8 cellular contexts compared by ENCODE assay signal in genomic region chr1:181021155-181021554, GRCh38. TPM values are rescaled to one million over a fixed set of nuclear protein-coding genes. Genes with fewer than 3 reads are reported as not detected.
DNase-seq lines count a peak whose midpoint lies in the region; ATAC-seq, FAIRE-seq and TF ChIP-seq lines count a peak whose summit lies in the region.

No MANE protein-coding gene starts in this region.

- H3K9me3 Mint-ChIP-seq in Caco-2 (ENCODE audit: unreplicated experiment): no peaks in the 10 kb centered on the region

- TF ChIP-seq EP300 in H1 (IDR thresholded peaks at IDR 0.05; ENCODE audit: borderline replicate concordance in 1 of 2, low read depth in 2 of 2, low read length in 2 of 2): no peak

- ATAC-seq in pancreas: no peak
- ATAC-seq in GM21786 (IDR thresholded peaks at IDR 0.05; ENCODE audit: unreplicated experiment): no peak

- H3K27me3 Mint-ChIP-seq in Caco-2 (ENCODE audit: insufficient read depth, unreplicated experiment): peaks cover 3% of the 10 kb centered on the region

- H3K79me2 ChIP-seq in H1 (ENCODE audit: control insufficient read depth in 1 of 2, insufficient read depth in 2 of 2, low read length in 2 of 2): peaks cover 16 to 56% of the 10 kb centered on the region in 2 experiments

- no peak overlapping the region for H3K23ac ChIP-seq in H1 (ENCODE audit: insufficient read length)

- BruUV-seq in Caco-2 (replicated peaks; lab: Mats Ljungman, UMichigan): no TSS peak

- H3K4me1 Mint-ChIP-seq in Caco-2 (ENCODE audit: low read depth, unreplicated experiment): peaks cover 8% of the 10 kb centered on the region

- no peak overlapping the region for H4K5ac ChIP-seq in H1 (ENCODE audit: insufficient read length, low read depth, low read length)

- H3K9ac ChIP-seq in NT2/D1 (ENCODE audit: insufficient read length, low read depth) (peak overlapping the region; percentile 23), H1 (replicated peaks in 1 of 4; ENCODE audit: extremely low read depth in 1 of 4, low read depth in 3 of 4, low read length in 3 of 4) (peak overlapping the region in 1 of 4 experiments; percentile 58; a peak in 1 of 7 replicates)

- H2AK5ac ChIP-seq in H1 (ENCODE audit: low read depth, low read length): no peak overlapping the region

- H3K36me3 Mint-ChIP-seq in Caco-2 (ENCODE audit: insufficient read depth, unreplicated experiment): peaks cover 25% of the 10 kb centered on the region

- peak overlapping the region; percentile 96 for H3K27ac Mint-ChIP-seq in Caco-2 (ENCODE audit: unreplicated experiment)

- no peak overlapping the region for H3K14ac ChIP-seq in H1 (ENCODE audit: insufficient read length)

- H3K79me1 ChIP-seq in H1 (ENCODE audit: low read depth, low read length): 0 out of 2 replicates have a peak, but pooled peaks cover 4% of the 10 kb centered on the region

- no peak overlapping the region for H2AFZ ChIP-seq in H1 (ENCODE audit: low read length)

- H3K4me3 Mint-ChIP-seq in Caco-2 (ENCODE audit: unreplicated experiment): peak overlapping the region; percentile 90

- H3K4me2 ChIP-seq in H1 (ENCODE audit: insufficient read depth in 1 of 2, low read depth in 2 of 2, low read length in 2 of 2): peak overlapping the region; percentile 75 to 87

- TF ChIP-seq CTCF in Caco-2 (IDR thresholded peaks at IDR 0.05; ENCODE audit: insufficient read depth in 1 of 2, low read depth in 1 of 2, low read length in 1 of 2, severe bottlenecking in 1 of 2, unreplicated experiment in 1 of 2) (no peak), H1 (IDR thresholded peaks at IDR 0.05; ENCODE audit: control extremely low read depth in 1 of 3, insufficient read depth in 1 of 3, low read depth in 1 of 3, low read length in 3 of 3) (no peak), pancreas (IDR thresholded peaks at IDR 0.05) (no peak)

- H2BK12ac ChIP-seq in H1 (ENCODE audit: low read depth, low read length): no peak overlapping the region

- H3K23me2 ChIP-seq in H1 (ENCODE audit: low read depth, low read length): 0 out of 2 replicates have a peak, but pooled peaks cover 5% of the 10 kb centered on the region

- H2BK5ac ChIP-seq in H1 (ENCODE audit: low read depth, low read length): no peak overlapping the region

- no peak overlapping the region for H3K18ac ChIP-seq in H1 (ENCODE audit: extremely low read depth, low read length)

- TF ChIP-seq POLR2A in H1 (IDR thresholded peaks at IDR 0.05; ENCODE audit: control extremely low read depth in 1 of 2, low read depth in 2 of 2, low read length in 2 of 2): no peak

- 0 out of 2 replicates have a peak, but pooled peaks cover 5% of the 10 kb centered on the region for H3K4me1 ChIP-seq in Caco-2
- H3K4me1 ChIP-seq in NT2/D1 (ENCODE audit: insufficient read depth, insufficient read length): no peaks in the 10 kb centered on the region
- peaks cover 0 to 4% (median 3%) of the 10 kb centered on the region in 4 experiments; a peak in 3 of 7 replicates for H3K4me1 ChIP-seq in H1 (replicated peaks in 1 of 4; ENCODE audit: control insufficient read depth in 3 of 4, insufficient read depth in 4 of 4, low read length in 3 of 4)
- peaks cover 0 to 10% (median 7%) of the 10 kb centered on the region in 3 donors for H3K4me1 ChIP-seq in pancreas

- TF ChIP-seq RAD21 in H1 (IDR thresholded peaks at IDR 0.05 in 1 of 2, conservative IDR thresholded peaks at IDR 0.05 in 1 of 2; ENCODE audit: low read depth in 2 of 2, low read length in 2 of 2): no peak

- H3K27ac ChIP-seq in H1 (ENCODE audit: low read depth, low read length): no peak overlapping the region
- H3K27ac ChIP-seq in pancreas: peak overlapping the region in 2 of 4 donors; percentile 83 to 84

- no peak overlapping the region for H2BK20ac ChIP-seq in H1 (ENCODE audit: low read length)

- no peak overlapping the region for H3K56ac ChIP-seq in H1 (replicated peaks; ENCODE audit: insufficient read length, low read depth, low read length)

- no peak overlapping the region for H2BK120ac ChIP-seq in H1 (replicated peaks; ENCODE audit: low read depth, low read length)

- H3K36me3 ChIP-seq in Caco-2 (ENCODE audit: control insufficient read depth, insufficient read depth, low read length): no peaks in the 10 kb centered on the region
- peaks cover 21% of the 10 kb centered on the region for H3K36me3 ChIP-seq in NT2/D1 (ENCODE audit: insufficient read depth, insufficient read length, low read length)
- H3K36me3 ChIP-seq in H1 (ENCODE audit: control insufficient read depth in 2 of 4, insufficient read depth in 4 of 4, low read length in 3 of 4): no peaks in the 10 kb centered on the region; a peak in 1 of 8 replicates
- H3K36me3 ChIP-seq in pancreas: no peaks in the 10 kb centered on the region

- H3K9me3 ChIP-seq in Caco-2 (no peaks in the 10 kb centered on the region), NT2/D1 (ENCODE audit: insufficient read depth, low read length) (no peaks in the 10 kb centered on the region), H1 (ENCODE audit: insufficient read depth in 2 of 2, low read depth in 1 of 2, low read length in 1 of 2) (no peaks in the 10 kb centered on the region), pancreas (no peaks in the 10 kb centered on the region)

- no peak overlapping the region for H2BK15ac ChIP-seq in H1 (ENCODE audit: low read length)

- FAIRE-seq in H1 (lab: Jason Lieb, UNC) (no peak), pancreas (lab: Jason Lieb, UNC) (no peak)

- no peaks in the 10 kb centered on the region for H3K27me3 ChIP-seq in Caco-2 (replicated peaks; ENCODE audit: control insufficient read depth, insufficient read depth, low read length)
- no peaks in the 10 kb centered on the region for H3K27me3 ChIP-seq in NT2/D1 (ENCODE audit: insufficient read depth, insufficient read length)
- no peaks in the 10 kb centered on the region for H3K27me3 ChIP-seq in H1 (replicated peaks in 1 of 4; ENCODE audit: control insufficient read depth in 3 of 4, extremely low read depth in 1 of 4, insufficient read depth in 3 of 4, low read length in 3 of 4)
- H3K27me3 ChIP-seq in pancreas: no peaks in the 10 kb centered on the region

- intact Hi-C loops in Caco-2 (cut with micrococcal nuclease; ENCODE audit: unreplicated experiment): loop anchor here (5.0 kb wide), 2 partner anchors 139 to 519 kb away; partner anchors contain the start of gene ACBD6
- intact Hi-C loops in pancreas (cut with DNase I): no loop called here

- H4K91ac ChIP-seq in H1 (replicated peaks; ENCODE audit: insufficient read length, low read length): no peak overlapping the region

- H3K4me3 ChIP-seq in Caco-2 (ENCODE audit: low read depth, low read length) (peak overlapping the region; percentile 81), NT2/D1 (ENCODE audit: insufficient read length, low read depth) (peak overlapping the region; percentile 94), H1 (ENCODE audit: extremely low read depth in 1 of 4, insufficient read depth in 2 of 4, low read depth in 3 of 4, low read length in 4 of 4) (peak overlapping the region; percentile 82 to 99 (median 94)), pancreas (peak overlapping the region in 3 of 4 donors; percentile 65 to 96 (median 88))

- CTCF ChIA-PET in Caco-2 (lab: Charles Lee): no interaction called here
- CTCF ChIA-PET in H1 (lab: Charles Lee; ENCODE audit: partially characterized antibody): interaction anchor here (1.2 to 1.7 kb wide), 2 partner anchors 16 to 17 kb away, joined by 3 to 4 read pairs; no protein-coding TSS in a partner anchor

- H4K8ac ChIP-seq in H1 (ENCODE audit: extremely low read depth, insufficient read depth, low read length): no peak overlapping the region

- peaks cover 3 to 11% of the 10 kb centered on the region in 2 experiments for H4K20me1 ChIP-seq in H1 (replicated peaks in 1 of 2; ENCODE audit: control insufficient read depth in 1 of 2, insufficient read depth in 2 of 2, low read length in 2 of 2)

- POLR2A ChIA-PET in Caco-2 (lab: Charles Lee): interaction anchor here (1.0 kb wide), 1 partner anchor 98 kb away, joined by 3 read pairs; no protein-coding TSS in a partner anchor
- POLR2A ChIA-PET in H1 (lab: Charles Lee; ENCODE audit: partially characterized antibody): interaction anchor here (0.6 to 2.7 kb wide), 8 partner anchors 10 to 98 kb away, joined by 3 to 10 read pairs (median 5); partner anchors contain the start of genes IER5 and MR1

- WGBS in H1 (ENCODE audit: extremely low coverage in 1 of 2, insufficient coverage in 1 of 2, insufficient read length in 1 of 2, insufficient replicate concordance in 2 of 2, low coverage in 1 of 2, low lambda C conversion rate in 2 of 2, missing lambda C conversion rate in 1 of 2), 2 experiments: 67% methylated on average over 3 of the region's 3 CpGs; no CpG with 5 or more reads in 1 of the 2 experiments
- 15 to 32% methylated on average over 3 of the region's 3 CpGs for WGBS in pancreas, 2 donors

- no peak for DNase-seq in Caco-2
- DNase-seq in NT2/D1 (ENCODE audit: low read depth, low spot score): no peak
- DNase-seq in H1 (ENCODE audit: low read depth in 1 of 2, low spot score in 2 of 2): no peak
- DNase-seq in pancreas: no peak
- no peak for DNase-seq in kidney glomerular epithelial cell (lab: John Stamatoyannopoulos, UW)
- no peak for DNase-seq in SKM-1 treated with dmso at 0.1 percent for 144 hours (lab: John Stamatoyannopoulos, UW; ENCODE audit: unreplicated experiment)
- no peak for DNase-seq in NCI-H2171 (lab: John Stamatoyannopoulos, UW)

- no peak overlapping the region for H3K4ac ChIP-seq in H1 (replicated peaks; ENCODE audit: insufficient read length, low read depth, low read length)

RNA-seq across cellular contexts. Expression of gene STX6, which starts 1.5 kb away (rescaled TPM):
- total RNA-seq in Caco-2 (2022) (20.5 TPM in 2 replicates), pancreas (10 to 100 TPM in 1 of 6 donors, 1 to 10 TPM in 5; 3.1 to 11.0 (median 4.4) TPM)
- 33.3 and 35.4 TPM in 2 replicates for total RNA-seq in H1 (2021; fragmentation: NEBNext Ultra II Directional; extraction: Animal tissue kit (Norgen Biotek cat#: 25700))
- polyA plus RNA-seq in H1 (2011; rRNA removed) (13.6 and 14.8 TPM in 2 replicates), pancreas (1 to 10 TPM; 3.3 to 3.9 TPM)
- polyA plus RNA-seq in H1 (2011; cell fraction: cytosol; rRNA removed): 18.9 TPM
- polyA plus RNA-seq in H1 (2011; cell fraction: nucleus; rRNA removed): 12.6 TPM
- polyA plus RNA-seq in H1 (2012, experiment 1 of 2): 19.8 to 22.5 TPM (median 20.3 TPM) in 4 replicates
- 5.8 TPM for polyA plus RNA-seq in H1 (2012, experiment 2 of 2)
- polyA plus RNA-seq in H1 (2013, experiment 1 of 2): 15.7 TPM
- polyA plus RNA-seq in H1 (2013, experiment 2 of 2): 16.9 TPM
- 37.5 and 39.1 TPM in 2 replicates for polyA minus RNA-seq in H1 (2011; rRNA and poly(A)+ RNA removed)
- 18.1 TPM for polyA minus RNA-seq in H1 (2011; cell fraction: cytosol; rRNA and poly(A)+ RNA removed)
- 32.9 TPM for polyA minus RNA-seq in H1 (2011; cell fraction: nucleus; rRNA and poly(A)+ RNA removed)

RNA-seq across cellular contexts. Expression of gene MR1, which starts 12.6 kb away (rescaled TPM):
- total RNA-seq in Caco-2 (2022) (2.4 and 2.5 TPM in 2 replicates), pancreas (10 to 100 TPM in 1 of 6 donors, 1 to 10 TPM in 5; 2.7 to 11.3 (median 3.9) TPM)
- 0.19 TPM in 1 of 2 replicates, not detected in the other for total RNA-seq in H1 (2021; fragmentation: NEBNext Ultra II Directional; extraction: Animal tissue kit (Norgen Biotek cat#: 25700))
- polyA plus RNA-seq in H1 (2011; rRNA removed) (0.09 and 0.14 TPM in 2 replicates), pancreas (1 to 10 TPM; 1.1 to 2.5 TPM)
- polyA plus RNA-seq in H1 (2011; cell fraction: cytosol; rRNA removed): 0.19 TPM
- 0.04 TPM for polyA plus RNA-seq in H1 (2011; cell fraction: nucleus; rRNA removed)
- 0.07 to 0.41 TPM in 2 of 4 replicates, not detected in the others for polyA plus RNA-seq in H1 (2012, experiment 1 of 2)
- polyA plus RNA-seq in H1 (2012, experiment 2 of 2): not detected
- polyA plus RNA-seq in H1 (2013, experiment 1 of 2): 0.10 TPM
- polyA plus RNA-seq in H1 (2013, experiment 2 of 2): 0.11 TPM
- 0.13 and 0.22 TPM in 2 replicates for polyA minus RNA-seq in H1 (2011; rRNA and poly(A)+ RNA removed)
- not detected for polyA minus RNA-seq in H1 (2011; cell fraction: cytosol; rRNA and poly(A)+ RNA removed)
- 0.40 TPM for polyA minus RNA-seq in H1 (2011; cell fraction: nucleus; rRNA and poly(A)+ RNA removed)
